1 cellular context compared by ENCODE assay signal in genomic region chr2:8138923-8139667, GRCh38.
A peak's percentile ranks its signal among the peaks of the same experiment; 100 is the strongest.
TF ChIP-seq lines count a peak whose summit lies in the region.

No MANE protein-coding gene starts in this region.

TF ChIP-seq in HepG2, 621 proteins besides CTCF, POLR2A, EP300 and RAD21 (continued from another document and continues in another):
- TF ChIP-seq JDP2 (CRISPR knock-in tag; IDR thresholded peaks at IDR 0.05; ENCODE audit: borderline replicate concordance) (no peak), ZNF619 (CRISPR knock-in tag; IDR thresholded peaks at IDR 0.05) (no peak), KDM5A (IDR thresholded peaks at IDR 0.05; ENCODE audit: borderline replicate concordance, low read length) (peak; percentile 46; the same call in 1 of the 2 replicates), AKAP8 (CRISPR knock-in tag; IDR thresholded peaks at IDR 0.05) (no peak; the same call in 1 of the 2 replicates), KAT8 (CRISPR knock-in tag; IDR thresholded peaks at IDR 0.05) (peak; percentile 68; the same call in 1 of the 2 replicates), ZNF556 (CRISPR knock-in tag; IDR thresholded peaks at IDR 0.05; ENCODE audit: borderline replicate concordance) (peak; percentile 89; the same call in 1 of the 2 replicates), ZNF839 (CRISPR knock-in tag; IDR thresholded peaks at IDR 0.05; ENCODE audit: borderline replicate concordance) (no peak), RBFOX2 (IDR thresholded peaks at IDR 0.05; ENCODE audit: low read depth, low read length) (no peak), CHD4 (IDR thresholded peaks at IDR 0.05; ENCODE audit: borderline replicate concordance, low read length) (peak; percentile 97; the same call in 1 of the 2 replicates), KDM5B (CRISPR knock-in tag; IDR thresholded peaks at IDR 0.05; ENCODE audit: borderline replicate concordance) (peak; percentile 40; the same call in 1 of the 2 replicates), SOX13 (IDR thresholded peaks at IDR 0.05) (peak; percentile 80), SOX13 (CRISPR knock-in tag; conservative IDR thresholded peaks at IDR 0.05 in 1 of 2, IDR thresholded peaks at IDR 0.05 in 1 of 2) (peak; percentile 81 to 93; a peak in 2 of 4 replicates), PAX8 (CRISPR knock-in tag; IDR thresholded peaks at IDR 0.05; ENCODE audit: borderline replicate concordance) (no peak), ATAD3A (CRISPR knock-in tag; IDR thresholded peaks at IDR 0.05) (no peak), DR1 (CRISPR knock-in tag; IDR thresholded peaks at IDR 0.05) (no peak), NFE2 (CRISPR knock-in tag; IDR thresholded peaks at IDR 0.05) (no peak), RBM39 (IDR thresholded peaks at IDR 0.05; ENCODE audit: low read depth, low read length, poor library complexity, severe bottlenecking) (no peak), ZNF12 (CRISPR knock-in tag; IDR thresholded peaks at IDR 0.05) (no peak; the same call in 1 of the 2 replicates), IKZF5 (CRISPR knock-in tag; IDR thresholded peaks at IDR 0.05) (peak; percentile 65; the same call in 1 of the 2 replicates), THYN1 (CRISPR knock-in tag; IDR thresholded peaks at IDR 0.05; ENCODE audit: borderline replicate concordance, low read depth) (no peak), ZNF431 (CRISPR knock-in tag; IDR thresholded peaks at IDR 0.05; ENCODE audit: borderline replicate concordance, low read depth) (peak; percentile 62; the same call in 1 of the 2 replicates), NONO (IDR thresholded peaks at IDR 0.05) (no peak), NONO (CRISPR knock-in tag; conservative IDR thresholded peaks at IDR 0.05) (peak; percentile 85), CENPX (CRISPR knock-in tag; IDR thresholded peaks at IDR 0.05) (no peak), SAFB2 (CRISPR knock-in tag; IDR thresholded peaks at IDR 0.05; ENCODE audit: borderline replicate concordance, low read depth) (no peak), ARID3A (IDR thresholded peaks at IDR 0.05; ENCODE audit: low read depth, low read length) (peak; percentile 99), ZNF788 (CRISPR knock-in tag; IDR thresholded peaks at IDR 0.05; ENCODE audit: borderline replicate concordance) (peak; percentile 83; the same call in 1 of the 2 replicates), XRCC5 (optimal IDR thresholded peaks at IDR 0.05; ENCODE audit: low read length) (peak; percentile 62), ELF3 (CRISPR knock-in tag; IDR thresholded peaks at IDR 0.05) (peak; percentile 78), ZNF138 (CRISPR knock-in tag; IDR thresholded peaks at IDR 0.05; ENCODE audit: low read depth) (no peak), ZIK1 (CRISPR knock-in tag; IDR thresholded peaks at IDR 0.05; ENCODE audit: borderline replicate concordance, low read depth) (no peak), IRX3 (CRISPR knock-in tag; IDR thresholded peaks at IDR 0.05; ENCODE audit: borderline replicate concordance, low read depth) (no peak), SSRP1 (CRISPR knock-in tag; IDR thresholded peaks at IDR 0.05) (peak; percentile 47; the same call in 1 of the 2 replicates), SATB2 (CRISPR knock-in tag; IDR thresholded peaks at IDR 0.05) (0 out of 2 replicates have a peak, but pooled peaks have one; percentile 29), ZFP90 (CRISPR knock-in tag; IDR thresholded peaks at IDR 0.05; ENCODE audit: borderline replicate concordance) (0 out of 2 replicates have a peak, but pooled peaks have one; percentile 41), ZNF891 (CRISPR knock-in tag; IDR thresholded peaks at IDR 0.05) (peak; percentile 41; the same call in 1 of the 2 replicates), ZFP1 (CRISPR knock-in tag; IDR thresholded peaks at IDR 0.05) (peak; percentile 63), ZNF569 (CRISPR knock-in tag; IDR thresholded peaks at IDR 0.05; ENCODE audit: borderline replicate concordance) (no peak), ZNF33B (CRISPR knock-in tag; IDR thresholded peaks at IDR 0.05) (no peak), ZNF761 (CRISPR knock-in tag; conservative IDR thresholded peaks at IDR 0.05) (no peak; the same call in 1 of the 2 replicates), ZNF720 (CRISPR knock-in tag; IDR thresholded peaks at IDR 0.05) (no peak), HOXD1 (CRISPR knock-in tag; IDR thresholded peaks at IDR 0.05) (peak; percentile 65; the same call in 1 of the 2 replicates), ATF7-NPFF (CRISPR knock-in tag; IDR thresholded peaks at IDR 0.05; ENCODE audit: low read depth) (no peak), ZNF530 (CRISPR knock-in tag; IDR thresholded peaks at IDR 0.05; ENCODE audit: low read depth) (no peak), ELF1 (CRISPR knock-in tag; IDR thresholded peaks at IDR 0.05) (no peak), ZBTB7A (CRISPR knock-in tag; IDR thresholded peaks at IDR 0.05) (no peak), ZNF546 (CRISPR knock-in tag; conservative IDR thresholded peaks at IDR 0.05) (no peak), HOXA7 (CRISPR knock-in tag; IDR thresholded peaks at IDR 0.05) (no peak)
- TF ChIP-seq, protein P1, sequence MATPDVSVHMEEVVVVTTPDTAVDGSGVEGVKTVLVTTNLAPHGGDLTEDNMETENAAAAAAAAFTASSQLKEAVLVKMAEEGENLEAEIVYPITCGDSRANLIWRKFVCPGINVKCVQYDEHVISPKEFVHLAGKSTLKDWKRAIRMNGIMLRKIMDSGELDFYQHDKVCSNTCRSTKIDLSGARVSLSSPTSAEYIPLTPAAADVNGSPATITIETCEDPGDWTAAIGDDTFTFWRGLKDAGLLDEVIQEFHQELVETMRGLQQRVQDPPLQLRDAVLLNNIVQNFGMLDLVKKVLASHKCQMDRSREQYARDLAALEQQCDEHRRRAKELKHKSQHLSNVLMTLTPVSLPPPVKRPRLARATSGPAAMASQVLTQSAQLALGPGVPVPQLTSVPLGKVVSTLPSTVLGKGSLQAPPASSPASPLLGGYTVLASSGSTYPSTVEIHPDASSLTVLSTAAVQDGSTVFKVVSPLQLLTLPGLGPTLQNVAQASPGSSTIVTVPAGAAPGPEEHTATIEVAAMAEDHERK (CRISPR knock-in tag; IDR thresholded peaks at IDR 0.05; ENCODE audit: low read depth): no peak; the same call in 1 of the 2 replicates
- TF ChIP-seq, protein P2, sequence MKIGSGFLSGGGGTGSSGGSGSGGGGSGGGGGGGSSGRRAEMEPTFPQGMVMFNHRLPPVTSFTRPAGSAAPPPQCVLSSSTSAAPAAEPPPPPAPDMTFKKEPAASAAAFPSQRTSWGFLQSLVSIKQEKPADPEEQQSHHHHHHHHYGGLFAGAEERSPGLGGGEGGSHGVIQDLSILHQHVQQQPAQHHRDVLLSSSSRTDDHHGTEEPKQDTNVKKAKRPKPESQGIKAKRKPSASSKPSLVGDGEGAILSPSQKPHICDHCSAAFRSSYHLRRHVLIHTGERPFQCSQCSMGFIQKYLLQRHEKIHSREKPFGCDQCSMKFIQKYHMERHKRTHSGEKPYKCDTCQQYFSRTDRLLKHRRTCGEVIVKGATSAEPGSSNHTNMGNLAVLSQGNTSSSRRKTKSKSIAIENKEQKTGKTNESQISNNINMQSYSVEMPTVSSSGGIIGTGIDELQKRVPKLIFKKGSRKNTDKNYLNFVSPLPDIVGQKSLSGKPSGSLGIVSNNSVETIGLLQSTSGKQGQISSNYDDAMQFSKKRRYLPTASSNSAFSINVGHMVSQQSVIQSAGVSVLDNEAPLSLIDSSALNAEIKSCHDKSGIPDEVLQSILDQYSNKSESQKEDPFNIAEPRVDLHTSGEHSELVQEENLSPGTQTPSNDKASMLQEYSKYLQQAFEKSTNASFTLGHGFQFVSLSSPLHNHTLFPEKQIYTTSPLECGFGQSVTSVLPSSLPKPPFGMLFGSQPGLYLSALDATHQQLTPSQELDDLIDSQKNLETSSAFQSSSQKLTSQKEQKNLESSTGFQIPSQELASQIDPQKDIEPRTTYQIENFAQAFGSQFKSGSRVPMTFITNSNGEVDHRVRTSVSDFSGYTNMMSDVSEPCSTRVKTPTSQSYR (CRISPR knock-in tag; IDR thresholded peaks at IDR 0.05; ENCODE audit: borderline replicate concordance): peak; percentile 54; the same call in 1 of the 2 replicates
- TF ChIP-seq, protein P3, sequence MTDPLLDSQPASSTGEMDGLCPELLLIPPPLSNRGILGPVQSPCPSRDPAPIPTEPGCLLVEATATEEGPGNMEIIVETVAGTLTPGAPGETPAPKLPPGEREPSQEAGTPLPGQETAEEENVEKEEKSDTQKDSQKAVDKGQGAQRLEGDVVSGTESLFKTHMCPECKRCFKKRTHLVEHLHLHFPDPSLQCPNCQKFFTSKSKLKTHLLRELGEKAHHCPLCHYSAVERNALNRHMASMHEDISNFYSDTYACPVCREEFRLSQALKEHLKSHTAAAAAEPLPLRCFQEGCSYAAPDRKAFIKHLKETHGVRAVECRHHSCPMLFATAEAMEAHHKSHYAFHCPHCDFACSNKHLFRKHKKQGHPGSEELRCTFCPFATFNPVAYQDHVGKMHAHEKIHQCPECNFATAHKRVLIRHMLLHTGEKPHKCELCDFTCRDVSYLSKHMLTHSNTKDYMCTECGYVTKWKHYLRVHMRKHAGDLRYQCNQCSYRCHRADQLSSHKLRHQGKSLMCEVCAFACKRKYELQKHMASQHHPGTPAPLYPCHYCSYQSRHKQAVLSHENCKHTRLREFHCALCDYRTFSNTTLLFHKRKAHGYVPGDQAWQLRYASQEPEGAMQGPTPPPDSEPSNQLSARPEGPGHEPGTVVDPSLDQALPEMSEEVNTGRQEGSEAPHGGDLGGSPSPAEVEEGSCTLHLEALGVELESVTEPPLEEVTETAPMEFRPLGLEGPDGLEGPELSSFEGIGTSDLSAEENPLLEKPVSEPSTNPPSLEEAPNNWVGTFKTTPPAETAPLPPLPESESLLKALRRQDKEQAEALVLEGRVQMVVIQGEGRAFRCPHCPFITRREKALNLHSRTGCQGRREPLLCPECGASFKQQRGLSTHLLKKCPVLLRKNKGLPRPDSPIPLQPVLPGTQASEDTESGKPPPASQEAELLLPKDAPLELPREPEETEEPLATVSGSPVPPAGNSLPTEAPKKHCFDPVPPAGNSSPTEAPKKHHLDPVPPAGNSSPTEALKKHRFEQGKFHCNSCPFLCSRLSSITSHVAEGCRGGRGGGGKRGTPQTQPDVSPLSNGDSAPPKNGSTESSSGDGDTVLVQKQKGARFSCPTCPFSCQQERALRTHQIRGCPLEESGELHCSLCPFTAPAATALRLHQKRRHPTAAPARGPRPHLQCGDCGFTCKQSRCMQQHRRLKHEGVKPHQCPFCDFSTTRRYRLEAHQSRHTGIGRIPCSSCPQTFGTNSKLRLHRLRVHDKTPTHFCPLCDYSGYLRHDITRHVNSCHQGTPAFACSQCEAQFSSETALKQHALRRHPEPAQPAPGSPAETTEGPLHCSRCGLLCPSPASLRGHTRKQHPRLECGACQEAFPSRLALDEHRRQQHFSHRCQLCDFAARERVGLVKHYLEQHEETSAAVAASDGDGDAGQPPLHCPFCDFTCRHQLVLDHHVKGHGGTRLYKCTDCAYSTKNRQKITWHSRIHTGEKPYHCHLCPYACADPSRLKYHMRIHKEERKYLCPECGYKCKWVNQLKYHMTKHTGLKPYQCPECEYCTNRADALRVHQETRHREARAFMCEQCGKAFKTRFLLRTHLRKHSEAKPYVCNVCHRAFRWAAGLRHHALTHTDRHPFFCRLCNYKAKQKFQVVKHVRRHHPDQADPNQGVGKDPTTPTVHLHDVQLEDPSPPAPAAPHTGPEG (CRISPR knock-in tag; IDR thresholded peaks at IDR 0.05): no peak
- TF ChIP-seq, protein P4, sequence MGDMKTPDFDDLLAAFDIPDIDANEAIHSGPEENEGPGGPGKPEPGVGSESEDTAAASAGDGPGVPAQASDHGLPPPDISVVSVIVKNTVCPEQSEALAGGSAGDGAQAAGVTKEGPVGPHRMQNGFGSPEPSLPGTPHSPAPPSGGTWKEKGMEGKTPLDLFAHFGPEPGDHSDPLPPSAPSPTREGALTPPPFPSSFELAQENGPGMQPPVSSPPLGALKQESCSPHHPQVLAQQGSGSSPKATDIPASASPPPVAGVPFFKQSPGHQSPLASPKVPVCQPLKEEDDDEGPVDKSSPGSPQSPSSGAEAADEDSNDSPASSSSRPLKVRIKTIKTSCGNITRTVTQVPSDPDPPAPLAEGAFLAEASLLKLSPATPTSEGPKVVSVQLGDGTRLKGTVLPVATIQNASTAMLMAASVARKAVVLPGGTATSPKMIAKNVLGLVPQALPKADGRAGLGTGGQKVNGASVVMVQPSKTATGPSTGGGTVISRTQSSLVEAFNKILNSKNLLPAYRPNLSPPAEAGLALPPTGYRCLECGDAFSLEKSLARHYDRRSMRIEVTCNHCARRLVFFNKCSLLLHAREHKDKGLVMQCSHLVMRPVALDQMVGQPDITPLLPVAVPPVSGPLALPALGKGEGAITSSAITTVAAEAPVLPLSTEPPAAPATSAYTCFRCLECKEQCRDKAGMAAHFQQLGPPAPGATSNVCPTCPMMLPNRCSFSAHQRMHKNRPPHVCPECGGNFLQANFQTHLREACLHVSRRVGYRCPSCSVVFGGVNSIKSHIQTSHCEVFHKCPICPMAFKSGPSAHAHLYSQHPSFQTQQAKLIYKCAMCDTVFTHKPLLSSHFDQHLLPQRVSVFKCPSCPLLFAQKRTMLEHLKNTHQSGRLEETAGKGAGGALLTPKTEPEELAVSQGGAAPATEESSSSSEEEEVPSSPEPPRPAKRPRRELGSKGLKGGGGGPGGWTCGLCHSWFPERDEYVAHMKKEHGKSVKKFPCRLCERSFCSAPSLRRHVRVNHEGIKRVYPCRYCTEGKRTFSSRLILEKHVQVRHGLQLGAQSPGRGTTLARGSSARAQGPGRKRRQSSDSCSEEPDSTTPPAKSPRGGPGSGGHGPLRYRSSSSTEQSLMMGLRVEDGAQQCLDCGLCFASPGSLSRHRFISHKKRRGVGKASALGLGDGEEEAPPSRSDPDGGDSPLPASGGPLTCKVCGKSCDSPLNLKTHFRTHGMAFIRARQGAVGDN (CRISPR knock-in tag; IDR thresholded peaks at IDR 0.05): peak; percentile 92
- TF ChIP-seq, protein P5, sequence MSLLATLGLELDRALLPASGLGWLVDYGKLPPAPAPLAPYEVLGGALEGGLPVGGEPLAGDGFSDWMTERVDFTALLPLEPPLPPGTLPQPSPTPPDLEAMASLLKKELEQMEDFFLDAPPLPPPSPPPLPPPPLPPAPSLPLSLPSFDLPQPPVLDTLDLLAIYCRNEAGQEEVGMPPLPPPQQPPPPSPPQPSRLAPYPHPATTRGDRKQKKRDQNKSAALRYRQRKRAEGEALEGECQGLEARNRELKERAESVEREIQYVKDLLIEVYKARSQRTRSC (CRISPR knock-in tag; IDR thresholded peaks at IDR 0.05; ENCODE audit: low read depth): no peak
